24 cellular contexts compared by ENCODE assay signal in genomic region chr4:6507345-6507744, GRCh38. TPM values are rescaled to one million over a fixed set of nuclear protein-coding genes. Genes with fewer than 3 reads are reported as not detected.
"Had no signal": no experiment of that assay in that cellular context is flagged by ENCODE, and none has a peak within 500 bp of the region (broad histone marks: within the 10 kb centered on the region; RNA-seq: fewer than 3 reads in every experiment).

No MANE protein-coding gene starts in this region.

- H3K4me3 Mint-ChIP-seq: central memory CD8-positive, alpha-beta T cell; dendritic cell treated with granulocyte-macrophage colony-stimulating factor and Interleukin-4, amounts not matched to agents 40 ng/mL and 50 ng/mL, for 4 days; naive thymus-derived CD4-positive, alpha-beta T cell; nephron progenitor cell; stimulated activated naive B cell treated with anti-CD40 and anti-IgM and Interleukin-4, amounts not matched to agents 10 μg/mL and 1 μg/mL and 100 μg/mL, for 72 hours; stimulated activated naive CD8-positive, alpha-beta T cell treated with anti-CD3 and anti-CD28 coated beads, Interleukin-15, amount 100 ng/mL, for 72 hours had no signal

- H3K4me1 ChIP-seq: gastrocnemius medialis, heart right ventricle, left lung, parathyroid adenoma, psoas muscle, sigmoid colon, testis, tibial nerve had no signal

- H3K9me3 ChIP-seq: gastrocnemius medialis, testis had no signal

- H3K27me3 Mint-ChIP-seq: dendritic cell treated with granulocyte-macrophage colony-stimulating factor and Interleukin-4, amounts not matched to agents 40 ng/mL and 50 ng/mL, for 4 days had no signal

- H3K27me3 ChIP-seq: left lung, sigmoid colon, testis, tibial nerve had no signal

- H3K4me3 ChIP-seq: gastrocnemius medialis, heart right ventricle, left lung, lung, psoas muscle, sigmoid colon, skin epidermis, testis, tibial nerve had no signal

- DNase-seq: gastrocnemius medialis; heart right ventricle; hypothalamus; kidney glomerular epithelial cell; left lung; mesendoderm; naive thymus-derived CD4-positive, alpha-beta T cell; nephron progenitor cell; psoas muscle; retina; stimulated activated CD4-positive, alpha-beta T cell treated with anti-CD3 and anti-CD28 coated beads, Interleukin-4, amount 100 ng/mL, for 4 hours; stimulated activated naive B cell treated with anti-CD40 and anti-IgM and Interleukin-4, amounts not matched to agents 10 μg/mL and 1 μg/mL and 100 μg/mL, for 72 hours; stimulated activated naive CD8-positive, alpha-beta T cell treated with anti-CD3 and anti-CD28 coated beads, Interleukin-15, amount 100 ng/mL, for 72 hours; testis had no signal

- ATAC-seq: esophagus mucosa; gastrocnemius medialis; heart right ventricle; left lung; naive thymus-derived CD4-positive, alpha-beta T cell; psoas muscle; stimulated activated naive B cell treated with anti-CD40 and anti-IgM and Interleukin-4, amounts not matched to agents 10 μg/mL and 1 μg/mL and 100 μg/mL, for 72 hours; stimulated activated naive CD8-positive, alpha-beta T cell treated with anti-CD3 and anti-CD28 coated beads, Interleukin-15, amount 100 ng/mL, for 72 hours had no signal

- H3K27ac ChIP-seq: gastrocnemius medialis, heart right ventricle, left lung, parathyroid adenoma, psoas muscle, sigmoid colon, skin epidermis, testis, tibial nerve had no signal

- H3K4me1 Mint-ChIP-seq: nephron progenitor cell; stimulated activated naive B cell treated with anti-CD40 and anti-IgM and Interleukin-4, amounts not matched to agents 10 μg/mL and 1 μg/mL and 100 μg/mL, for 72 hours; stimulated activated naive CD8-positive, alpha-beta T cell treated with anti-CD3 and anti-CD28 coated beads, Interleukin-15, amount 100 ng/mL, for 72 hours had no signal

- H3K9ac ChIP-seq: parathyroid adenoma had no signal

- H3K27ac Mint-ChIP-seq: dendritic cell treated with granulocyte-macrophage colony-stimulating factor and Interleukin-4, amounts not matched to agents 40 ng/mL and 50 ng/mL, for 4 days; naive thymus-derived CD4-positive, alpha-beta T cell; nephron progenitor cell; stimulated activated naive B cell treated with anti-CD40 and anti-IgM and Interleukin-4, amounts not matched to agents 10 μg/mL and 1 μg/mL and 100 μg/mL, for 72 hours; stimulated activated naive CD8-positive, alpha-beta T cell treated with anti-CD3 and anti-CD28 coated beads, Interleukin-15, amount 100 ng/mL, for 72 hours had no signal

- H2AFZ ChIP-seq: parathyroid adenoma had no signal

- H3K36me3 ChIP-seq: gastrocnemius medialis, heart right ventricle, left lung, sigmoid colon, tibial nerve had no signal

RNA-seq across cellular contexts. Expression of gene PPP2R2C, which starts 34.9 kb away (rescaled TPM):
- total RNA-seq: fibroblast of villous mesenchyme; mononuclear cell; naive thymus-derived CD4-positive, alpha-beta T cell had no signal
- polyA plus RNA-seq: naive thymus-derived CD4-positive, alpha-beta T cell had no signal
